13 cellular contexts compared by ENCODE assay signal in genomic region chr5:180202939-180203573, GRCh38. TPM values are rescaled to one million over a fixed set of nuclear protein-coding genes. Genes with fewer than 3 reads are reported as not detected.
DNase-seq lines count a peak whose midpoint lies in the region; ATAC-seq and TF ChIP-seq lines count a peak whose summit lies in the region.
"Had no signal": no experiment of that assay in that cellular context is flagged by ENCODE, and none has a peak within 500 bp of the region (broad histone marks: within the 10 kb centered on the region; RNA-seq: fewer than 3 reads in every experiment).

No MANE protein-coding gene starts in this region.

- ATAC-seq in activated CD4-positive, alpha-beta T cell treated with anti-CD3 and anti-CD28 coated beads for 36 hours: peak; percentile 60
- peak; percentile 68 for ATAC-seq in stimulated activated naive CD8-positive, alpha-beta T cell treated with anti-CD3 and anti-CD28 coated beads, Interleukin-15, amount 100 ng/mL, for 72 hours
- no peak for ATAC-seq in stimulated activated naive CD8-positive, alpha-beta T cell treated with anti-CD3 and anti-CD28 coated beads, Interleukin-15, Interleukin-2, amounts not matched to agents 100 U/mL and 50 U/mL, for 24 hours

- no peaks in the 10 kb centered on the region for H3K9me3 Mint-ChIP-seq in activated CD4-positive, alpha-beta T cell treated with anti-CD3 and anti-CD28 coated beads for 36 hours (ENCODE audit: low read depth)
- no peaks in the 10 kb centered on the region for H3K9me3 Mint-ChIP-seq in activated CD4-positive, alpha-beta T cell treated with anti-CD3 and anti-CD28 coated beads, Interleukin-2, amount 10 ng/mL, durations not matched to agents 7 days and 5 days
- H3K9me3 Mint-ChIP-seq in stimulated activated naive CD8-positive, alpha-beta T cell treated with anti-CD3 and anti-CD28 coated beads, Interleukin-15, amount 100 ng/mL, for 72 hours: no peaks in the 10 kb centered on the region
- H3K9me3 Mint-ChIP-seq in neural crest cell: no peaks in the 10 kb centered on the region

- H3K36me3 Mint-ChIP-seq in activated CD4-positive, alpha-beta T cell treated with anti-CD3 and anti-CD28 coated beads for 36 hours (ENCODE audit: low read depth): no peaks in the 10 kb centered on the region
- no peaks in the 10 kb centered on the region for H3K36me3 Mint-ChIP-seq in activated CD4-positive, alpha-beta T cell treated with anti-CD3 and anti-CD28 coated beads, Interleukin-2, amount 10 ng/mL, durations not matched to agents 7 days and 5 days (ENCODE audit: low read depth)
- no peaks in the 10 kb centered on the region for H3K36me3 Mint-ChIP-seq in neural crest cell (ENCODE audit: low read depth)
- H3K36me3 Mint-ChIP-seq: CD4-positive, CD25-positive, alpha-beta regulatory T cell had no signal

- intact Hi-C loops in activated CD4-positive, alpha-beta T cell treated with anti-CD3 and anti-CD28 coated beads for 36 hours (cut with DNase I, micrococcal nuclease): loop anchor here in 1 of 2 experiments (5.0 kb wide), 1 partner anchor 124 kb away; no protein-coding TSS in a partner anchor

- H3K27me3 Mint-ChIP-seq in activated CD4-positive, alpha-beta T cell treated with anti-CD3 and anti-CD28 coated beads for 36 hours: peaks cover 29% of the 10 kb centered on the region
- H3K27me3 Mint-ChIP-seq in activated CD4-positive, alpha-beta T cell treated with anti-CD3 and anti-CD28 coated beads, Interleukin-2, amount 10 ng/mL, durations not matched to agents 7 days and 5 days: peaks cover 17% of the 10 kb centered on the region
- H3K27me3 Mint-ChIP-seq in stimulated activated naive CD8-positive, alpha-beta T cell treated with anti-CD3 and anti-CD28 coated beads, Interleukin-15, amount 100 ng/mL, for 72 hours: peaks cover 35% of the 10 kb centered on the region
- peaks cover under 1% of the 10 kb centered on the region for H3K27me3 Mint-ChIP-seq in neural crest cell (ENCODE audit: low read depth)

- H3K4me3 Mint-ChIP-seq in activated CD4-positive, alpha-beta T cell treated with anti-CD3 and anti-CD28 coated beads for 36 hours: no peak overlapping the region
- H3K4me3 Mint-ChIP-seq in activated CD4-positive, alpha-beta T cell treated with anti-CD3 and anti-CD28 coated beads, Interleukin-2, amount 10 ng/mL, durations not matched to agents 7 days and 5 days: no peak overlapping the region
- H3K4me3 Mint-ChIP-seq in stimulated activated naive CD8-positive, alpha-beta T cell treated with anti-CD3 and anti-CD28 coated beads, Interleukin-15, amount 100 ng/mL, for 72 hours: no peak overlapping the region
- H3K4me3 Mint-ChIP-seq in neural crest cell: no peak overlapping the region
- H3K4me3 Mint-ChIP-seq: CD4-positive, CD25-positive, alpha-beta regulatory T cell; HFFc6 had no signal

- H3K4me1 Mint-ChIP-seq in activated CD4-positive, alpha-beta T cell treated with anti-CD3 and anti-CD28 coated beads for 36 hours: peaks cover 4% of the 10 kb centered on the region
- peaks cover under 1% of the 10 kb centered on the region for H3K4me1 Mint-ChIP-seq in activated CD4-positive, alpha-beta T cell treated with anti-CD3 and anti-CD28 coated beads, Interleukin-2, amount 10 ng/mL, durations not matched to agents 7 days and 5 days
- peaks cover 5% of the 10 kb centered on the region for H3K4me1 Mint-ChIP-seq in stimulated activated naive CD8-positive, alpha-beta T cell treated with anti-CD3 and anti-CD28 coated beads, Interleukin-15, amount 100 ng/mL, for 72 hours
- no peaks in the 10 kb centered on the region for H3K4me1 Mint-ChIP-seq in neural crest cell

- no peak overlapping the region for H3K27ac Mint-ChIP-seq in activated CD4-positive, alpha-beta T cell treated with anti-CD3 and anti-CD28 coated beads for 36 hours
- no peak overlapping the region for H3K27ac Mint-ChIP-seq in activated CD4-positive, alpha-beta T cell treated with anti-CD3 and anti-CD28 coated beads, Interleukin-2, amount 10 ng/mL, durations not matched to agents 7 days and 5 days
- no peak overlapping the region for H3K27ac Mint-ChIP-seq in stimulated activated naive CD8-positive, alpha-beta T cell treated with anti-CD3 and anti-CD28 coated beads, Interleukin-15, amount 100 ng/mL, for 72 hours
- peak overlapping the region; percentile 79 for H3K27ac Mint-ChIP-seq in neural crest cell (ENCODE audit: unreplicated experiment)
- H3K27ac Mint-ChIP-seq: CD4-positive, CD25-positive, alpha-beta regulatory T cell; HFFc6 had no signal

- CTCF ChIA-PET in activated CD4-positive, alpha-beta T cell treated with anti-CD3 and anti-CD28 coated beads for 36 hours (lab: Charles Lee): interaction anchor here (0.6 to 2.7 kb wide), 4 partner anchors 49 to 196 kb away, joined by 3 to 10 read pairs (median 3); no protein-coding TSS in a partner anchor
- CTCF ChIA-PET in activated CD4-positive, alpha-beta T cell treated with anti-CD3 and anti-CD28 coated beads, Interleukin-2, amount 10 ng/mL, durations not matched to agents 7 days and 5 days (lab: Charles Lee): interaction anchor here (0.5 to 1.2 kb wide), 2 partner anchors 126 to 934 kb away, joined by 3 to 4 read pairs; no protein-coding TSS in a partner anchor

- TF ChIP-seq CTCF in neural crest cell (conservative IDR thresholded peaks at IDR 0.05): no peak

- POLR2A ChIA-PET in activated CD4-positive, alpha-beta T cell treated with anti-CD3 and anti-CD28 coated beads for 36 hours (lab: Charles Lee): no interaction called here
- POLR2A ChIA-PET in activated CD4-positive, alpha-beta T cell treated with anti-CD3 and anti-CD28 coated beads, Interleukin-2, amount 10 ng/mL, durations not matched to agents 7 days and 5 days (lab: Charles Lee): no interaction called here

- DNase-seq in activated CD4-positive, alpha-beta T cell treated with anti-CD3 and anti-CD28 coated beads for 36 hours: no peak
- no peak for DNase-seq in activated CD4-positive, alpha-beta T cell treated with anti-CD3 and anti-CD28 coated beads, Interleukin-2, amount 10 ng/mL, durations not matched to agents 7 days and 5 days
- DNase-seq in stimulated activated naive CD8-positive, alpha-beta T cell treated with anti-CD3 and anti-CD28 coated beads, Interleukin-15, amount 100 ng/mL, for 72 hours: no peak
- DNase-seq in stimulated activated naive CD8-positive, alpha-beta T cell treated with anti-CD3 and anti-CD28 coated beads, Interleukin-15, Interleukin-2, amounts not matched to agents 100 U/mL and 50 U/mL, for 24 hours: no peak
- DNase-seq in neural crest cell (ENCODE audit: low read depth, low spot score) (no peak), NCI-H748 treated with DMSO at 0.1 percent for 48 hours (lab: John Stamatoyannopoulos, UW) (no peak), superior temporal gyrus (ENCODE audit: extremely low spot score) (no peak)
- no peak for DNase-seq in stimulated activated CD8-positive, alpha-beta memory T cell treated with anti-CD3 and anti-CD28 coated beads, Interleukin-4, amount 100 ng/mL, for 48 hours
- DNase-seq: 8988T; CD4-positive, CD25-positive, alpha-beta regulatory T cell; DMS53; GF-D8; HFFc6 had no signal

RNA-seq across cellular contexts. Expression of gene RASGEF1C, which starts 6.0 kb away (rescaled TPM):
- total RNA-seq in activated CD4-positive, alpha-beta T cell treated with anti-CD3 and anti-CD28 coated beads for 36 hours: not detected
- not detected for total RNA-seq in activated CD4-positive, alpha-beta T cell treated with anti-CD3 and anti-CD28 coated beads, Interleukin-2, amount 10 ng/mL, durations not matched to agents 7 days and 5 days
- total RNA-seq in neural crest cell: 1.7 and 2.0 TPM in 2 replicates
- total RNA-seq: CD4-positive, CD25-positive, alpha-beta regulatory T cell; HFFc6 had no signal
